ENCODE assay signal across 8 cellular contexts in genomic region chr17:46212634-46213435, GRCh38. TPM values are rescaled to one million over a fixed set of nuclear protein-coding genes. Genes with fewer than 3 reads are reported as not detected.
DNase-seq lines count a peak whose midpoint lies in the region; ATAC-seq, FAIRE-seq and TF ChIP-seq lines count a peak whose summit lies in the region.

No MANE protein-coding gene starts in this region.

- POLR2A ChIA-PET in PC-3 (lab: Charles Lee; ENCODE audit: unreplicated experiment): no interaction called here

- no peaks in the 10 kb centered on the region for H3K27me3 ChIP-seq in PC-3 (ENCODE audit: low read length)
- H3K27me3 ChIP-seq in pancreas: no peaks in the 10 kb centered on the region

- no peak for FAIRE-seq in frontal cortex (lab: Jason Lieb, UNC)
- FAIRE-seq in pancreas (lab: Jason Lieb, UNC): no peak

- H3F3A ChIP-seq in PC-3 (ENCODE audit: low read length, unreplicated experiment): no peaks in the 10 kb centered on the region

- TF ChIP-seq CTCF in PC-3 (conservative IDR thresholded peaks at IDR 0.05; ENCODE audit: low read depth, low read length): peak; percentile 87
- peak; percentile 52 to 82 (median 74) for TF ChIP-seq CTCF in pancreas (IDR thresholded peaks at IDR 0.05)

- H3K9me3 ChIP-seq in PC-3 (ENCODE audit: low read length): no peaks in the 10 kb centered on the region
- no peaks in the 10 kb centered on the region for H3K9me3 ChIP-seq in pancreas

- peaks cover 61% of the 10 kb centered on the region for H3K79me2 ChIP-seq in PC-3 (ENCODE audit: low read length)

- H3K4me3 Mint-ChIP-seq in activated naive CD4-positive, alpha-beta T cell treated with anti-CD3 and anti-CD28 coated beads for 36 hours: no peak overlapping the region

- peak; percentile 71 for TF ChIP-seq RAD21 in Ishikawa (IDR thresholded peaks at IDR 0.05; ENCODE audit: low read depth)

- H3K9me2 ChIP-seq in PC-3 (replicated peaks; ENCODE audit: low read length): no peaks in the 10 kb centered on the region

- WGBS in pancreas, 2 donors: 36 to 41% methylated on average over 11 of the region's 11 CpGs

- peak overlapping the region; percentile 20 for H3K27ac Mint-ChIP-seq in activated naive CD4-positive, alpha-beta T cell treated with anti-CD3 and anti-CD28 coated beads for 36 hours

- BruUV-seq in PC-3 (replicated peaks; lab: Mats Ljungman, UMichigan): no TSS peak

- peaks cover 8% of the 10 kb centered on the region for H3K36me3 Mint-ChIP-seq in activated naive CD4-positive, alpha-beta T cell treated with anti-CD3 and anti-CD28 coated beads for 36 hours (ENCODE audit: low read depth)

- CTCF ChIA-PET in PC-3 (lab: Charles Lee): interaction anchor here (0.6 to 1.3 kb wide), 13 partner anchors 9 to 211 kb away, joined by 3 to 20 read pairs (median 4); partner anchors contain the start of gene KANSL1
- CTCF ChIA-PET in activated naive CD4-positive, alpha-beta T cell treated with anti-CD3 and anti-CD28 coated beads for 36 hours (lab: Charles Lee): interaction anchor here (0.7 to 3.9 kb wide), 28 partner anchors 12 to 602 kb away, joined by 3 to 58 read pairs (median 5); partner anchors contain the start of gene KANSL1

- no peaks in the 10 kb centered on the region for H3K9me3 Mint-ChIP-seq in activated naive CD4-positive, alpha-beta T cell treated with anti-CD3 and anti-CD28 coated beads for 36 hours

- TF ChIP-seq EP300 in Ishikawa (IDR thresholded peaks at IDR 0.05; ENCODE audit: borderline replicate concordance): no peak

- H3K4me3 ChIP-seq in PC-3 (ENCODE audit: low read length) (no peak overlapping the region), pancreas (no peak overlapping the region)

- peak; percentile 82 for DNase-seq in D341Med (ENCODE audit: low spot score)
- peak; percentile 77 for DNase-seq in PC-3
- DNase-seq in activated naive CD4-positive, alpha-beta T cell treated with anti-CD3 and anti-CD28 coated beads for 36 hours: peak; percentile 78
- DNase-seq in frontal cortex (ENCODE audit: low spot score in 2 of 2): peak; percentile 36 to 63
- DNase-seq in pancreas: peak in 3 of 6 donors; percentile 71 to 82 (median 74)

- H3K9ac ChIP-seq in PC-3 (ENCODE audit: low read length): no peak overlapping the region

- intact Hi-C loops in PC-3 (cut with micrococcal nuclease) (loop anchor here (1.0 kb wide), 3 partner anchors 19 to 211 kb away; no protein-coding TSS in a partner anchor), pancreas (cut with DNase I) (loop anchor here in 2 of 3 donors (5.0 kb wide), 1 partner anchor 211 kb away; no protein-coding TSS in a partner anchor)
- intact Hi-C loops in activated naive CD4-positive, alpha-beta T cell treated with anti-CD3 and anti-CD28 coated beads for 36 hours (cut with micrococcal nuclease): loop anchor here (1.0 to 10.0 kb wide), 5 partner anchors 18 to 612 kb away; no protein-coding TSS in a partner anchor

- no peak overlapping the region for H3K4me2 ChIP-seq in PC-3 (ENCODE audit: low read length)

- H4K20me1 ChIP-seq in PC-3 (ENCODE audit: low read length): 0 out of 2 replicates have a peak, but pooled peaks cover 9% of the 10 kb centered on the region

- ATAC-seq in PC-3 (peak; percentile 74), pancreas (peak; percentile 83 to 96 (median 93)), HG02840 (IDR thresholded peaks at IDR 0.05; ENCODE audit: low FRiP score, unreplicated experiment) (no peak), GM19023 (IDR thresholded peaks at IDR 0.05; ENCODE audit: unreplicated experiment) (no peak)

- no peaks in the 10 kb centered on the region for H3K27me3 Mint-ChIP-seq in activated naive CD4-positive, alpha-beta T cell treated with anti-CD3 and anti-CD28 coated beads for 36 hours (ENCODE audit: low read depth)

- H3K4me1 Mint-ChIP-seq in activated naive CD4-positive, alpha-beta T cell treated with anti-CD3 and anti-CD28 coated beads for 36 hours (ENCODE audit: low read depth): peaks cover 34% of the 10 kb centered on the region

- H2AFZ ChIP-seq in PC-3 (ENCODE audit: low read length): no peak overlapping the region

- H3K27ac ChIP-seq in PC-3 (ENCODE audit: low read length) (no peak overlapping the region), pancreas (peak overlapping the region in 2 of 4 donors; percentile 39 to 42)

- H3K4me1 ChIP-seq in PC-3 (ENCODE audit: insufficient read depth, low read length) (no peaks in the 10 kb centered on the region), pancreas (peaks cover 0 to 4% (median 0%) of the 10 kb centered on the region in 3 donors)

- peaks cover 47% of the 10 kb centered on the region for H3K36me3 ChIP-seq in PC-3 (ENCODE audit: low read depth, low read length)
- H3K36me3 ChIP-seq in pancreas: no peaks in the 10 kb centered on the region

TF ChIP-seq in Ishikawa, 13 proteins besides CTCF, POLR2A, EP300 and RAD21:
- TF ChIP-seq TCF12 (IDR thresholded peaks at IDR 0.05; ENCODE audit: low read depth): no peak
TF ChIP-seq in Ishikawa: peak in this region for 0.

RNA-seq across cellular contexts. Expression of gene KANSL1, which starts 19.6 kb away (rescaled TPM):
- total RNA-seq in PC-3 (2014; rRNA removed) (47.6 and 63.2 TPM in 2 replicates), frontal cortex (113 TPM), pancreas (10 to 100 TPM; 35.3 to 86.6 (median 48.9) TPM)
- 10 to 100 TPM; 64.3 to 64.5 TPM for total RNA-seq in activated naive CD4-positive, alpha-beta T cell treated with anti-CD3 and anti-CD28 coated beads for 36 hours
- polyA plus RNA-seq in pancreas: 10 to 100 TPM; 24.6 to 30.3 TPM

Comparison
In these comparisons a context has a peak if more than half of its experiments do, and no peak if none do; other contexts are left out.
1. ATAC-seq: peak in PC-3 (single experiment) and pancreas (4 of 4); none in HG02840 (single experiment) and GM19023 (single experiment).